ENCODE assay signal across 8 cellular contexts in the genomic region with DNA sequence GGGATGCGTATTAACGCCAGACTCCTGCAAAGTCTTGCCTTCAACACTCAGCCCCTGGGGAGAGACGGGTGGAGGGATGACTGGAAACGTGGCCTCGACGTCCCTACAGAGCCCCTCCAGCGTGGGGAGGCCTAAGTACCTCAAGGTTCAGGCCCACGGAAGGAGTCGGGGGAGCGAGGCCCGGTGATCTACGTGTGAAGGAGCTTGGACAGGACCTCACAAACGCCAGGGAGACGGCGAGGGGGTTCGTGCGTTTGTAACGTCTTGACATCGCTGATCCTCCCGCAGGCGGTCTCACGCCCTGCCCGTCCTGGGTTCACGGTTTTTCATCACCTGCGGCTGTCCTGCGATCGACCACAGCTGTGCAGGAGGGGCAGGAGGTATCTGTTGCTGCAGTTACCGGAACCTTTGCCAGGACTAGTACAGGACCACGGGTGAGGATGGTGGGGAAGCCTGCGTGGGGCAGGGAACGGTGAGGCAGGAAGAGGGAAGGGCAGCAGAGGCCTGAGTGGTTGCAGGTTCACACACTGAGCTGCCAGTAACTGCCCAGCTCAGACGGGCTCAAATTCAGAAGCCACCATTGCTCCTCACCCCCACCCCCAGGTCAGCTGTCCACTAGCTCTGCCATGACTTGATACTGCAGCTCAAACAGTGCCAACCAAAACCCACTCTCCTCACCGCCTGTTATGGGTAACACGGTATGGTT.
A peak's percentile ranks its signal among the peaks of the same experiment; 100 is the strongest.
DNase-seq lines count a peak whose midpoint lies in the region; ATAC-seq and TF ChIP-seq lines count a peak whose summit lies in the region.

No MANE protein-coding gene starts in this region.

- no peaks in the 10 kb centered on the region for H3K9me2 ChIP-seq in SU-DHL-6 (replicated peaks; ENCODE audit: insufficient read depth, low read length)

- H2AFZ ChIP-seq in SU-DHL-6 (ENCODE audit: low read depth, low read length, severe bottlenecking): no peak overlapping the region
- H2AFZ ChIP-seq in parathyroid adenoma: peak overlapping the region; percentile 70

- peak overlapping the region; percentile 91 for H3K27ac ChIP-seq in C4-2B
- H3K27ac ChIP-seq in SU-DHL-6 (ENCODE audit: low read depth, low read length): peak overlapping the region; percentile 63
- H3K27ac ChIP-seq in parathyroid adenoma: peak overlapping the region; percentile 70

- H3K4me1 ChIP-seq in parathyroid adenoma: no peaks in the 10 kb centered on the region

- H3K9me3 ChIP-seq in SU-DHL-6 (ENCODE audit: insufficient read depth, low read length) (no peaks in the 10 kb centered on the region), parathyroid adenoma (ENCODE audit: control insufficient read depth, low read length) (no peaks in the 10 kb centered on the region)

- peaks cover 19% of the 10 kb centered on the region; the same call in 1 of the 2 replicates for H3F3A ChIP-seq in SU-DHL-6 (ENCODE audit: insufficient read depth)

- H3K36me3 ChIP-seq in SU-DHL-6 (ENCODE audit: low read length): peaks cover 14% of the 10 kb centered on the region
- H3K36me3 ChIP-seq in parathyroid adenoma (ENCODE audit: control insufficient read depth, insufficient read depth, low read length): no peaks in the 10 kb centered on the region

- H3K9ac ChIP-seq in SU-DHL-6 (ENCODE audit: low read length) (peak overlapping the region; percentile 96), parathyroid adenoma (peak overlapping the region; percentile 46)

- no peaks in the 10 kb centered on the region for H3K27me3 ChIP-seq in SU-DHL-6 (ENCODE audit: low read length)
- H3K27me3 ChIP-seq in parathyroid adenoma (ENCODE audit: control insufficient read depth, insufficient read depth, low read length): no peaks in the 10 kb centered on the region

- peak overlapping the region; percentile 81 for H3K4me2 ChIP-seq in SU-DHL-6 (ENCODE audit: low read depth, low read length, poor library complexity, severe bottlenecking)
- peak overlapping the region; percentile 93 for H3K4me2 ChIP-seq in parathyroid adenoma (ENCODE audit: low read length)

- H3K4me3 ChIP-seq in SU-DHL-6 (ENCODE audit: insufficient read depth, low read length, poor library complexity, severe bottlenecking) (peak overlapping the region; percentile 93), fibroblast of mammary gland (ENCODE audit: control insufficient read depth, low read depth, low read length) (peak overlapping the region; percentile 95), parathyroid adenoma (ENCODE audit: low read depth, low read length) (peak overlapping the region; percentile 89)

- DNase-seq in fibroblast of mammary gland (ENCODE audit: low read depth): peak; percentile 28
- no peak for DNase-seq in NCI-H345 (lab: John Stamatoyannopoulos, UW)
- no peak for DNase-seq in NCI-H1930 (lab: John Stamatoyannopoulos, UW)

- TF ChIP-seq CTCF in C4-2B (conservative IDR thresholded peaks at IDR 0.05) (no peak), SU-DHL-6 (IDR thresholded peaks at IDR 0.05; ENCODE audit: insufficient read depth, low read length, poor library complexity, severe bottlenecking) (no peak), fibroblast of mammary gland (conservative IDR thresholded peaks at IDR 0.05; ENCODE audit: control insufficient read depth, insufficient read depth, low read depth, low read length) (no peak), parathyroid adenoma (IDR thresholded peaks at IDR 0.05) (no peak)

- H3K79me2 ChIP-seq in SU-DHL-6 (ENCODE audit: insufficient read depth, low read length) (peaks cover 53% of the 10 kb centered on the region), parathyroid adenoma (peaks cover 10% of the 10 kb centered on the region)

- H4K20me1 ChIP-seq in SU-DHL-6 (ENCODE audit: low read depth, low read length): no peaks in the 10 kb centered on the region; the same call in 1 of the 2 replicates

- ATAC-seq in GM21576 (IDR thresholded peaks at IDR 0.05; ENCODE audit: unreplicated experiment) (peak; percentile 2), HG02973 (IDR thresholded peaks at IDR 0.05; ENCODE audit: unreplicated experiment) (no peak)
